In genomic region chrX:22037911-22038537, GRCh38 we compare ENCODE assay signal across 30 cellular contexts. TPM values are rescaled to one million over a fixed set of nuclear protein-coding genes. Genes with fewer than 3 reads are reported as not detected.
DNase-seq lines count a peak whose midpoint lies in the region; ATAC-seq, FAIRE-seq and TF ChIP-seq lines count a peak whose summit lies in the region.
"Had no signal": no experiment of that assay in that cellular context is flagged by ENCODE, and none has a peak within 500 bp of the region (broad histone marks: within the 10 kb centered on the region; RNA-seq: fewer than 3 reads in every experiment).

No MANE protein-coding gene starts in this region.

- POLR2A ChIA-PET in GM12878 (lab: Charles Lee) = interaction anchor here (0.8 to 1.2 kb wide), 2 partner anchors 25 to 48 kb away, joined by 3 to 4 read pairs; no protein-coding TSS in a partner anchor

- RAD21 ChIA-PET in GM12878 (lab: Charles Lee; ENCODE audit: unreplicated experiment) = interaction anchor here (0.6 to 5.1 kb wide), 7 partner anchors 8 to 156 kb away, joined by 3 to 51 read pairs (median 5); no protein-coding TSS in a partner anchor

- H3K4me1 ChIP-seq in SJCRH30 = peaks cover 21% of the 10 kb centered on the region
- H3K4me1 ChIP-seq in GM12878 (ENCODE audit: control insufficient read depth, insufficient read depth, low read length) = no peaks in the 10 kb centered on the region
- H3K4me1 ChIP-seq: adrenal gland, BLaER1 had no signal

- no peak for TF ChIP-seq EP300 in GM12878 (IDR thresholded peaks at IDR 0.05; ENCODE audit: borderline replicate concordance in 1 of 2, control insufficient read depth in 1 of 2, low read depth in 2 of 2, low read length in 2 of 2)

- no TSS peak for BruUV-seq in GM12878 (replicated peaks; lab: Mats Ljungman, UMichigan)

- H3K4me3 Mint-ChIP-seq in activated T-cell treated with anti-CD3 and anti-CD28 coated beads, Interleukin-2, amount 50 U/mL, for 4 hours = no peak overlapping the region
- H3K4me3 Mint-ChIP-seq: immature natural killer cell had no signal

- no peak overlapping the region for H3K27ac ChIP-seq in SJCRH30
- no peak overlapping the region for H3K27ac ChIP-seq in GM12878 (ENCODE audit: control insufficient read depth, insufficient read depth)
- H3K27ac ChIP-seq: adrenal gland, BLaER1 had no signal

- H3K27me3 ChIP-seq in SJCRH30 = no peaks in the 10 kb centered on the region
- H3K27me3 ChIP-seq in GM12878 (replicated peaks in 1 of 2; ENCODE audit: control insufficient read depth in 2 of 2, insufficient read depth in 2 of 2, low read length in 1 of 2) = no peaks in the 10 kb centered on the region
- H3K27me3 ChIP-seq: adrenal gland, BLaER1 had no signal

- no peaks in the 10 kb centered on the region for H3K9me3 Mint-ChIP-seq in activated T-cell treated with anti-CD3 and anti-CD28 coated beads, Interleukin-2, amount 50 U/mL, for 4 hours
- H3K9me3 Mint-ChIP-seq: immature natural killer cell had no signal

- no peak for TF ChIP-seq CTCF in GM12878 (IDR thresholded peaks at IDR 0.05 in 2 of 3, conservative IDR thresholded peaks at IDR 0.05 in 1 of 3; ENCODE audit: control insufficient read depth in 2 of 3, extremely low read depth in 1 of 3, insufficient read depth in 1 of 3, low read depth in 3 of 3, low read length in 3 of 3)

- H3K36me3 ChIP-seq in SJCRH30 (no peaks in the 10 kb centered on the region), GM12878 (ENCODE audit: control insufficient read depth in 2 of 2, insufficient read depth in 2 of 2, low read length in 1 of 2) (no peaks in the 10 kb centered on the region)
- H3K36me3 ChIP-seq: adrenal gland, BLaER1 had no signal

- CTCF ChIA-PET in GM12878 (lab: Yijun Ruan, JAX) = interaction anchor here (0.8 to 2.3 kb wide), 8 partner anchors 11 to 72 kb away, joined by 3 to 6 read pairs (median 4); no protein-coding TSS in a partner anchor

- H4K20me1 ChIP-seq in GM12878 (ENCODE audit: control insufficient read depth, insufficient read depth) = no peaks in the 10 kb centered on the region
- H4K20me1 ChIP-seq: BLaER1 had no signal

- SMC1A ChIA-PET in GM12878 (lab: Charles Lee; ENCODE audit: uncharacterized antibody, unreplicated experiment) = interaction anchor here (0.7 to 4.7 kb wide), 13 partner anchors 8 to 155 kb away, joined by 3 to 50 read pairs (median 4); no protein-coding TSS in a partner anchor

- no peak overlapping the region for H3K4me2 ChIP-seq in GM12878 (ENCODE audit: control insufficient read depth, insufficient read depth)
- H3K4me2 ChIP-seq: BLaER1 had no signal

- H3K79me2 ChIP-seq in GM12878 (ENCODE audit: control insufficient read depth, insufficient read depth, low read length) = no peaks in the 10 kb centered on the region

- intact Hi-C loops in GM12878 (cut with micrococcal nuclease; ENCODE audit: unreplicated experiment) = no loop called here

- in situ Hi-C loops in GM12878 (cut with MboI) = no loop called here

- ATAC-seq in activated T-cell treated with anti-CD3 and anti-CD28 coated beads, Interleukin-2, amount 50 U/mL, for 4 hours = peak; percentile 14 to 72
- ATAC-seq in GM12878 = peak; percentile 26
- ATAC-seq: activated CD4-positive, CD25-positive, alpha-beta regulatory T cell treated with anti-CD3 and anti-CD28 coated beads, Interleukin-2, amount 50 U/mL, for 24 hours; esophagus mucosa; HCT116; left lobe of liver; PC-3 had no signal

- no peak for DNase-seq in activated T-cell treated with anti-CD3 and anti-CD28 coated beads, Interleukin-2, amount 50 U/mL, for 4 hours
- DNase-seq in activated T-cell treated with anti-CD3 and anti-CD28 coated beads, Interleukin-2, amount 50 U/mL, for 48 hours = no peak
- DNase-seq in SJCRH30 (peak; percentile 21 to 52), GM12878 (ENCODE audit: low read depth, low spot score) (no peak), stromal cell of bone marrow (ENCODE audit: low read depth) (peak; percentile 6), NCI-H2171 (lab: John Stamatoyannopoulos, UW) (no peak), NCI-H1436 (lab: John Stamatoyannopoulos, UW) (no peak), HK-2 (ENCODE audit: unreplicated experiment) (no peak)
- DNase-seq: activated gamma-delta T cell; adrenal gland; COR-L47; cortex of kidney; foreskin melanocyte; hippocampal formation; immature natural killer cell; mesenchymal stem cell; NCI-H1092 treated with DMSO at 0.1 percent for 48 hours; NCI-H1930; nucleus accumbens; PC-3; SHP77; stimulated activated CD4-positive, alpha-beta T cell treated with anti-CD3 and anti-CD28 coated beads, Interleukin-1b, Interleukin-23, amount 100 ng/mL, for 48 hours had no signal

- no peak overlapping the region for H2AFZ ChIP-seq in GM12878 (ENCODE audit: control insufficient read depth, low read depth, low read length)

- TF ChIP-seq POLR2A in GM12878 (IDR thresholded peaks at IDR 0.05; ENCODE audit: low read depth, low read length) = no peak

- TF ChIP-seq RAD21 in GM12878 (IDR thresholded peaks at IDR 0.05; ENCODE audit: insufficient read depth, low read depth, low read length) = no peak

- H3K27me3 Mint-ChIP-seq in activated T-cell treated with anti-CD3 and anti-CD28 coated beads, Interleukin-2, amount 50 U/mL, for 4 hours (ENCODE audit: low read depth) = no peaks in the 10 kb centered on the region

- H3K9me3 ChIP-seq in SJCRH30 (replicated peaks) (no peaks in the 10 kb centered on the region), GM12878 (replicated peaks; ENCODE audit: control insufficient read depth, insufficient read depth, low read length) (no peaks in the 10 kb centered on the region)
- H3K9me3 ChIP-seq: adrenal gland, BLaER1 had no signal

- no peak for FAIRE-seq in GM12878 (lab: Jason Lieb, UNC)
- FAIRE-seq: bronchial epithelial cell, GM12892, urothelium cell line had no signal

- H3K4me3 ChIP-seq in SJCRH30 = peak overlapping the region; percentile 23
- no peak overlapping the region for H3K4me3 ChIP-seq in GM12878
- H3K4me3 ChIP-seq: adrenal gland, BLaER1 had no signal

- H3K4me1 Mint-ChIP-seq in activated T-cell treated with anti-CD3 and anti-CD28 coated beads, Interleukin-2, amount 50 U/mL, for 4 hours (ENCODE audit: low read depth) = peaks cover 9% of the 10 kb centered on the region
- H3K4me1 Mint-ChIP-seq: immature natural killer cell had no signal

- H3K9ac ChIP-seq in GM12878 (ENCODE audit: control insufficient read depth, insufficient read depth, low read length) = no peak overlapping the region
- H3K9ac ChIP-seq: BLaER1 had no signal

- no peaks in the 10 kb centered on the region for H3K36me3 Mint-ChIP-seq in activated T-cell treated with anti-CD3 and anti-CD28 coated beads, Interleukin-2, amount 50 U/mL, for 4 hours (ENCODE audit: insufficient read depth)
- H3K36me3 Mint-ChIP-seq: immature natural killer cell had no signal

- WGBS in GM12878 (ENCODE audit: insufficient coverage, insufficient replicate concordance, low lambda C conversion rate, missing lambda C conversion rate) = 69% methylated on average over 13 of the region's 13 CpGs

TF ChIP-seq in GM12878, 131 proteins besides CTCF, POLR2A, EP300 and RAD21:
- no peak for TF ChIP-seq MAX (IDR thresholded peaks at IDR 0.05; ENCODE audit: low read depth, low read length)
- no peak for TF ChIP-seq CBX3 (IDR thresholded peaks at IDR 0.05; ENCODE audit: borderline replicate concordance, low read depth)
- TF ChIP-seq IRF4 (IDR thresholded peaks at IDR 0.05; ENCODE audit: low read depth, low read length) = no peak
- no peak for TF ChIP-seq BHLHE40 (IDR thresholded peaks at IDR 0.05; ENCODE audit: borderline replicate concordance in 1 of 2, low read depth in 2 of 2, low read length in 1 of 2)
- no peak for TF ChIP-seq RELA (IDR thresholded peaks at IDR 0.05; ENCODE audit: borderline replicate concordance, partially characterized antibody)

RNA-seq across cellular contexts. Expression of gene PHEX, which starts 5.9 kb away (rescaled TPM):
- total RNA-seq in activated T-cell treated with anti-CD3 and anti-CD28 coated beads, Interleukin-2, amount 50 U/mL, for 4 hours = 1 to 10 TPM; 3.0 to 8.0 (median 4.7) TPM
- 0.73 and 1.1 TPM in 2 replicates for total RNA-seq in SJCRH30 (2014; rRNA removed; shearing (Covaris generic))
- total RNA-seq in GM12878 (2013; cell fraction: nucleolus; rRNA removed) = 20.4 and 28.3 TPM in 2 replicates
- total RNA-seq in GM12878 (2014; rRNA removed) (1.0 and 1.1 TPM in 2 replicates), GM12878 (2014; rRNA removed; fragmentation: Illumina TruSeq; extraction: Trizol) (0.85 and 0.88 TPM in 2 replicates), GM12878 (2021) (0.56 TPM in 2 replicates)
- polyA plus RNA-seq in GM12878 (2011; ENCODE audit: low read depth) = 0.04 TPM
- polyA plus RNA-seq in GM12878 (2011; rRNA removed) (97.2 and 103 TPM in 2 replicates), GM12878 (2014; fragmentation: Illumina TruSeq; extraction: Trizol) (0.46 and 0.73 TPM in 2 replicates), GM12878 (2014; fragmentation: Nextera tagmentation; extraction: Ambion mirVana) (under 1 TPM; 0.33 to 0.53 TPM), GM12878 (2014; rRNA removed) (0.24 and 0.63 TPM in 2 replicates), GM12878 (2016; fragmentation: Nextera tagmentation; extraction: Ambion mirVana) (under 1 TPM; 0.12 to 0.14 TPM)
- 66.0 and 82.4 TPM in 2 replicates for polyA plus RNA-seq in GM12878 (2011; cell fraction: cytosol; rRNA removed)
- 94.9 and 105 TPM in 2 replicates for polyA plus RNA-seq in GM12878 (2011; cell fraction: nucleus; rRNA removed)
- polyA plus RNA-seq in GM12878 (2012) = 0.03 and 0.06 TPM in 2 replicates
- 292 and 342 TPM in 2 replicates for polyA minus RNA-seq in GM12878 (2011; rRNA and poly(A)+ RNA removed)
- 41.1 and 57.5 TPM in 2 replicates for polyA minus RNA-seq in GM12878 (2011; cell fraction: cytosol; rRNA and poly(A)+ RNA removed)
- 259 and 287 TPM in 2 replicates for polyA minus RNA-seq in GM12878 (2011; cell fraction: nucleus; rRNA and poly(A)+ RNA removed)
- total RNA-seq: left lobe of liver had no signal
- polyA plus RNA-seq: immature natural killer cell had no signal

Comparison
In these comparisons a context has a peak if more than half of its experiments do, and no peak if none do; other contexts are left out.
1. DNase-seq: peak in SJCRH30 (2 of 2) and stromal cell of bone marrow (single experiment); none in activated T-cell treated with anti-CD3 and anti-CD28 coated beads, Interleukin-2, amount 50 U/mL, for 4 hours (single experiment), activated T-cell treated with anti-CD3 and anti-CD28 coated beads, Interleukin-2, amount 50 U/mL, for 48 hours (0 of 2), GM12878 (single experiment), NCI-H2171 (single experiment), NCI-H1436 (single experiment) and HK-2 (single experiment).